19 cellular contexts compared by ENCODE assay signal in genomic region chr13:26708007-26708297, GRCh38. TPM values are rescaled to one million over a fixed set of nuclear protein-coding genes. Genes with fewer than 3 reads are reported as not detected.
"Had no signal": no experiment of that assay in that cellular context is flagged by ENCODE, and none has a peak within 500 bp of the region (broad histone marks: within the 10 kb centered on the region; RNA-seq: fewer than 3 reads in every experiment).

No MANE protein-coding gene starts in this region.

- H3K4me3 ChIP-seq: colonic mucosa, left ventricle myocardium inferior, mucosa of descending colon, smooth muscle cell, thoracic aorta, upper lobe of right lung had no signal

- H2AFZ ChIP-seq: parathyroid adenoma had no signal

- H3K4me1 Mint-ChIP-seq: activated CD4-positive, alpha-beta T cell treated with anti-CD3 and anti-CD28 coated beads, Interleukin-2, amount 10 ng/mL, durations not matched to agents 24 days and 14 days; activated naive CD4-positive, alpha-beta T cell treated with anti-CD3 and anti-CD28 coated beads, Interleukin-2, amount 10 ng/mL, durations not matched to agents 7 days and 5 days; immature natural killer cell; memory B cell had no signal

- H3K79me2 ChIP-seq: parathyroid adenoma had no signal

- H3K4me2 ChIP-seq: smooth muscle cell had no signal

- H3K27me3 Mint-ChIP-seq: activated CD4-positive, alpha-beta T cell treated with anti-CD3 and anti-CD28 coated beads, Interleukin-2, amount 10 ng/mL, durations not matched to agents 24 days and 14 days had no signal

- H3K36me3 Mint-ChIP-seq: activated naive CD4-positive, alpha-beta T cell treated with anti-CD3 and anti-CD28 coated beads, Interleukin-2, amount 10 ng/mL, durations not matched to agents 7 days and 5 days; immature natural killer cell had no signal

- H3K4me3 Mint-ChIP-seq: activated CD4-positive, alpha-beta T cell treated with anti-CD3 and anti-CD28 coated beads, Interleukin-2, amount 10 ng/mL, durations not matched to agents 24 days and 14 days; activated naive CD4-positive, alpha-beta T cell treated with anti-CD3 and anti-CD28 coated beads, Interleukin-2, amount 10 ng/mL, durations not matched to agents 7 days and 5 days; activated T-cell treated with anti-CD3 and anti-CD28 coated beads, Interleukin-2, amount 50 U/mL, for 4 hours; immature natural killer cell; memory B cell; naive thymus-derived CD4-positive, alpha-beta T cell had no signal

- H3K27ac ChIP-seq: brain microvascular endothelial cell, colonic mucosa, left ventricle myocardium inferior, parathyroid adenoma, thoracic aorta, upper lobe of right lung had no signal

- H3K9me3 ChIP-seq: colonic mucosa, mucosa of descending colon, thoracic aorta, upper lobe of right lung had no signal

- H3K4me1 ChIP-seq: colonic mucosa, left ventricle myocardium inferior, parathyroid adenoma, upper lobe of right lung had no signal

- H3K9me3 Mint-ChIP-seq: activated naive CD4-positive, alpha-beta T cell treated with anti-CD3 and anti-CD28 coated beads, Interleukin-2, amount 10 ng/mL, durations not matched to agents 7 days and 5 days; immature natural killer cell had no signal

- ATAC-seq: sciatic nerve had no signal

- H3K27me3 ChIP-seq: brain microvascular endothelial cell, colonic mucosa had no signal

- DNase-seq: activated CD8-positive, alpha-beta memory T cell treated with anti-CD3 and anti-CD28 coated beads, Interleukin-2, amount 50 U/mL, for 4 hours; activated effector memory CD4-positive, alpha-beta T cell treated with Interleukin-2 at 50 U/mL for 16 hours; activated T-cell treated with anti-CD3 and anti-CD28 coated beads, Interleukin-2, amount 50 U/mL, for 4 hours; aorta; colonic mucosa; left ventricle myocardium inferior; stimulated activated CD4-positive, alpha-beta T cell treated with anti-CD3 and anti-CD28 coated beads, Interleukin-4, amount 100 ng/mL, for 1 hour; upper lobe of right lung had no signal

- H3K27ac Mint-ChIP-seq: activated CD4-positive, alpha-beta T cell treated with anti-CD3 and anti-CD28 coated beads, Interleukin-2, amount 10 ng/mL, durations not matched to agents 24 days and 14 days; activated naive CD4-positive, alpha-beta T cell treated with anti-CD3 and anti-CD28 coated beads, Interleukin-2, amount 10 ng/mL, durations not matched to agents 7 days and 5 days; memory B cell had no signal

- H3K9ac ChIP-seq: parathyroid adenoma had no signal

- H3K36me3 ChIP-seq: brain microvascular endothelial cell, colonic mucosa, left ventricle myocardium inferior, thoracic aorta, upper lobe of right lung had no signal

RNA-seq across cellular contexts. Expression of gene GPR12, which starts 52.6 kb away (rescaled TPM):
- total RNA-seq: activated CD4-positive, alpha-beta T cell treated with anti-CD3 and anti-CD28 coated beads, Interleukin-2, amount 10 ng/mL, durations not matched to agents 24 days and 14 days; activated T-cell treated with anti-CD3 and anti-CD28 coated beads, Interleukin-2, amount 50 U/mL, for 4 hours; mucosa of descending colon; naive thymus-derived CD4-positive, alpha-beta T cell; smooth muscle cell; upper lobe of right lung had no signal
- polyA plus RNA-seq: aorta; naive thymus-derived CD4-positive, alpha-beta T cell; smooth muscle cell had no signal
